Comparison of ENCODE assay signal across 8 cellular contexts in genomic region chr22:30424471-30425326, GRCh38. TPM values are rescaled to one million over a fixed set of nuclear protein-coding genes. Genes with fewer than 3 reads are reported as not detected.
DNase-seq lines count a peak whose midpoint lies in the region; ATAC-seq, FAIRE-seq and TF ChIP-seq lines count a peak whose summit lies in the region.

No MANE protein-coding gene starts in this region.

- H3K27me3 ChIP-seq in cardiac muscle cell (no peaks in the 10 kb centered on the region), SJCRH30 (no peaks in the 10 kb centered on the region), endothelial cell of umbilical vein (ENCODE audit: control insufficient read depth in 2 of 2, insufficient read depth in 2 of 2, low read length in 2 of 2) (no peaks in the 10 kb centered on the region)

- H3K9me3 ChIP-seq in cardiac muscle cell (ENCODE audit: low read depth) (no peaks in the 10 kb centered on the region), SJCRH30 (replicated peaks) (no peaks in the 10 kb centered on the region), endothelial cell of umbilical vein (replicated peaks; ENCODE audit: control insufficient read depth, insufficient read depth, low read length) (no peaks in the 10 kb centered on the region)

- peak overlapping the region; percentile 58 for H3K4me3 ChIP-seq in cardiac muscle cell
- H3K4me3 ChIP-seq in SJCRH30 = peak overlapping the region; percentile 70
- peak overlapping the region; percentile 2 to 37 (median 28) for H3K4me3 ChIP-seq in endothelial cell of umbilical vein (replicated peaks in 1 of 3; ENCODE audit: insufficient read depth in 1 of 3, low read depth in 1 of 3, low read length in 3 of 3)

- H3K36me3 ChIP-seq in cardiac muscle cell = peaks cover 4% of the 10 kb centered on the region
- H3K36me3 ChIP-seq in SJCRH30 = no peaks in the 10 kb centered on the region
- peaks cover 0 to 7% of the 10 kb centered on the region in 2 experiments for H3K36me3 ChIP-seq in endothelial cell of umbilical vein (ENCODE audit: control insufficient read depth in 2 of 2, extremely low read depth in 1 of 2, insufficient read depth in 2 of 2, low read length in 2 of 2)

- TF ChIP-seq CTCF in cardiac muscle cell (IDR thresholded peaks at IDR 0.05; ENCODE audit: low read depth, low read length) (no peak), endothelial cell of umbilical vein (IDR thresholded peaks at IDR 0.05; ENCODE audit: extremely low read depth in 1 of 2, insufficient read depth in 1 of 2, low read depth in 1 of 2, low read length in 2 of 2) (peak in 1 of 2 donors; percentile 5), neural crest cell (conservative IDR thresholded peaks at IDR 0.05) (no peak)

- ATAC-seq in Right ventricle myocardium superior (ENCODE audit: poor library complexity) = no peak
- ATAC-seq in GM18519 (IDR thresholded peaks at IDR 0.05; ENCODE audit: low FRiP score, unreplicated experiment) = no peak

- intact Hi-C loops in Right ventricle myocardium superior (cut with DNase I) = no loop called here
- intact Hi-C loops in endothelial cell of umbilical vein (cut with micrococcal nuclease) = loop anchor here (10.0 kb wide), 2 partner anchors 180 to 1040 kb away; partner anchors contain the start of genes AP1B1 and TCN2

- POLR2A ChIA-PET in endothelial cell of umbilical vein (lab: Charles Lee) = interaction anchor here (1.1 to 1.6 kb wide), 4 partner anchors 20 to 137 kb away, joined by 4 to 5 read pairs (median 4); partner anchors contain the start of gene SEC14L2

- H3K9me1 ChIP-seq in endothelial cell of umbilical vein (replicated peaks; ENCODE audit: control insufficient read depth, extremely low read depth, insufficient read depth, low read length) = no peaks in the 10 kb centered on the region

- CTCF ChIA-PET in endothelial cell of umbilical vein (lab: Charles Lee) = interaction anchor here (0.7 to 4.9 kb wide), 16 partner anchors 9 to 330 kb away, joined by 3 to 58 read pairs (median 8); partner anchors contain the start of genes RNF215 and SEC14L2

- H3K9ac ChIP-seq in endothelial cell of umbilical vein (replicated peaks; ENCODE audit: extremely low read depth, insufficient read depth, low read length) = peak overlapping the region; percentile 66

- H3K4me2 ChIP-seq in endothelial cell of umbilical vein (ENCODE audit: insufficient read depth, low read length) = peak overlapping the region; percentile 8

- no TSS peak for BruUV-seq in endothelial cell of umbilical vein (replicated peaks; lab: Mats Ljungman, UMichigan)

- peak in 1 of 2 donors; percentile 23 for DNase-seq in cardiac muscle cell (ENCODE audit: low read depth in 1 of 2, low spot score in 1 of 2)
- no peak for DNase-seq in Right ventricle myocardium superior
- peak in 1 of 2 experiments; percentile 14 for DNase-seq in SJCRH30
- no peak for DNase-seq in endothelial cell of umbilical vein (ENCODE audit: low read depth, low spot score)
- DNase-seq in neural crest cell (ENCODE audit: low read depth, low spot score) = peak; percentile 21
- DNase-seq in T1000 (lab: John Stamatoyannopoulos, UW) = no peak
- no peak for DNase-seq in frontal cortex (ENCODE audit: low spot score in 2 of 2)

- H2AFZ ChIP-seq in endothelial cell of umbilical vein (ENCODE audit: low read depth, low read length) = peak overlapping the region; percentile 12

- no peak overlapping the region for H3K27ac Mint-ChIP-seq in neural crest cell (ENCODE audit: unreplicated experiment)

- dilution Hi-C loops in endothelial cell of umbilical vein (cut with MboI; ENCODE audit: extremely low pct_ligation_motif_present, low sequenced_read_pairs) = no loop called here

- no peaks in the 10 kb centered on the region for H3K36me3 Mint-ChIP-seq in neural crest cell (ENCODE audit: low read depth)

- H3K4me1 Mint-ChIP-seq in neural crest cell = peaks cover 59% of the 10 kb centered on the region

- H3K27me3 Mint-ChIP-seq in neural crest cell (ENCODE audit: low read depth) = no peaks in the 10 kb centered on the region

- no peaks in the 10 kb centered on the region for H4K20me1 ChIP-seq in endothelial cell of umbilical vein (replicated peaks; ENCODE audit: control insufficient read depth, extremely low read depth, insufficient read depth, low read length)

- peak overlapping the region; percentile 97 for H3K4me3 Mint-ChIP-seq in neural crest cell

- peak overlapping the region; percentile 90 for H3K27ac ChIP-seq in cardiac muscle cell
- peak overlapping the region; percentile 4; the same call in 1 of the 2 replicates for H3K27ac ChIP-seq in SJCRH30
- H3K27ac ChIP-seq in endothelial cell of umbilical vein (ENCODE audit: insufficient read depth, low read depth, low read length) = peak overlapping the region; percentile 61

- peaks cover 2% of the 10 kb centered on the region for H3K79me2 ChIP-seq in endothelial cell of umbilical vein (ENCODE audit: control insufficient read depth, insufficient read depth, low read length)

- no peak for TF ChIP-seq POLR2A in endothelial cell of umbilical vein (IDR thresholded peaks at IDR 0.05; ENCODE audit: low read depth, low read length)

- H3K4me1 ChIP-seq in cardiac muscle cell (ENCODE audit: low read depth) (peaks cover 20% of the 10 kb centered on the region), SJCRH30 (peaks cover 22% of the 10 kb centered on the region; the same call in 1 of the 2 replicates), endothelial cell of umbilical vein (ENCODE audit: control insufficient read depth, extremely low read depth, insufficient read depth, low read length) (peaks cover 57% of the 10 kb centered on the region)

- FAIRE-seq in endothelial cell of umbilical vein (lab: Jason Lieb, UNC) = peak; percentile 28
- no peak for FAIRE-seq in frontal cortex (lab: Jason Lieb, UNC)

- no peaks in the 10 kb centered on the region for H3K9me3 Mint-ChIP-seq in neural crest cell

TF ChIP-seq in endothelial cell of umbilical vein, 7 proteins besides CTCF, POLR2A, EP300 and RAD21 (continues in another document):
- no peak for TF ChIP-seq EZH2 (IDR thresholded peaks at IDR 0.05; ENCODE audit: borderline replicate concordance, low read depth, low read length, severe bottlenecking)

RNA-seq across cellular contexts. Expression of gene MTFP1, which starts 0.9 kb away (rescaled TPM):
- total RNA-seq in cardiac muscle cell (39.3 and 73.4 TPM in 2 replicates), Right ventricle myocardium superior (15.1 TPM), endothelial cell of umbilical vein (30.3 and 33.9 TPM in 2 replicates), neural crest cell (37.4 and 38.9 TPM in 2 replicates), frontal cortex (0.41 TPM)
- polyA plus RNA-seq in cardiac muscle cell (64.8 and 100.0 TPM in 2 replicates), endothelial cell of umbilical vein (41.9 and 55.4 TPM in 2 replicates)
- total RNA-seq in SJCRH30 (2014; rRNA removed; shearing (Covaris generic)) = 19.6 and 25.5 TPM in 2 replicates
- polyA plus RNA-seq in endothelial cell of umbilical vein (2011; cell fraction: cytosol; rRNA removed) = 30.6 and 32.7 TPM in 2 replicates
- 20.6 and 21.5 TPM in 2 replicates for polyA plus RNA-seq in endothelial cell of umbilical vein (2011; cell fraction: nucleus; rRNA removed)
- 19.4 and 24.2 TPM in 2 replicates for polyA plus RNA-seq in endothelial cell of umbilical vein (2012)
- polyA minus RNA-seq in endothelial cell of umbilical vein = 10.8 and 20.8 TPM in 2 replicates
- 35.0 TPM for polyA minus RNA-seq in endothelial cell of umbilical vein (2011; cell fraction: cytosol; rRNA and poly(A)+ RNA removed)
- 18.0 and 18.9 TPM in 2 replicates for polyA minus RNA-seq in endothelial cell of umbilical vein (2011; cell fraction: nucleus; rRNA and poly(A)+ RNA removed)

RNA-seq across cellular contexts. Expression of gene SEC14L2, which starts 27.9 kb away (rescaled TPM):
- total RNA-seq in cardiac muscle cell (2.2 and 2.9 TPM in 2 replicates), Right ventricle myocardium superior (1.5 TPM), endothelial cell of umbilical vein (22.7 and 28.8 TPM in 2 replicates), neural crest cell (10.8 and 11.6 TPM in 2 replicates), frontal cortex (6.5 TPM)
- polyA plus RNA-seq in cardiac muscle cell (11.2 and 13.9 TPM in 2 replicates), endothelial cell of umbilical vein (22.5 and 24.0 TPM in 2 replicates)
- total RNA-seq in SJCRH30 (2014; rRNA removed; shearing (Covaris generic)) = 1.4 and 3.4 TPM in 2 replicates
- polyA plus RNA-seq in endothelial cell of umbilical vein (2011; cell fraction: cytosol; rRNA removed) = 32.7 and 34.4 TPM in 2 replicates
- polyA plus RNA-seq in endothelial cell of umbilical vein (2011; cell fraction: nucleus; rRNA removed) = 45.3 and 46.8 TPM in 2 replicates
- polyA plus RNA-seq in endothelial cell of umbilical vein (2012) = 22.1 and 26.8 TPM in 2 replicates
- 38.3 and 59.6 TPM in 2 replicates for polyA minus RNA-seq in endothelial cell of umbilical vein
- polyA minus RNA-seq in endothelial cell of umbilical vein (2011; cell fraction: cytosol; rRNA and poly(A)+ RNA removed) = 2.0 TPM
- 25.6 and 26.1 TPM in 2 replicates for polyA minus RNA-seq in endothelial cell of umbilical vein (2011; cell fraction: nucleus; rRNA and poly(A)+ RNA removed)

RNA-seq across cellular contexts. Expression of gene RNF215, which starts 37.5 kb away (rescaled TPM):
- 30.4 and 39.8 TPM in 2 replicates for total RNA-seq in cardiac muscle cell
- polyA plus RNA-seq in cardiac muscle cell = 9.5 and 13.1 TPM in 2 replicates
- total RNA-seq in Right ventricle myocardium superior = 4.3 TPM
- total RNA-seq in SJCRH30 (2014; rRNA removed; shearing (Covaris generic)) = 4.1 and 7.3 TPM in 2 replicates
- total RNA-seq in endothelial cell of umbilical vein = 24.4 and 26.9 TPM in 2 replicates
- polyA plus RNA-seq in endothelial cell of umbilical vein = 16.7 and 21.7 TPM in 2 replicates
- polyA plus RNA-seq in endothelial cell of umbilical vein (2011; cell fraction: cytosol; rRNA removed) = 7.9 and 11.9 TPM in 2 replicates
- 54.6 and 61.2 TPM in 2 replicates for polyA plus RNA-seq in endothelial cell of umbilical vein (2011; cell fraction: nucleus; rRNA removed)
- polyA plus RNA-seq in endothelial cell of umbilical vein (2012) = 14.1 and 23.1 TPM in 2 replicates
- polyA minus RNA-seq in endothelial cell of umbilical vein = 16.5 and 20.9 TPM in 2 replicates
- 3.4 TPM for polyA minus RNA-seq in endothelial cell of umbilical vein (2011; cell fraction: cytosol; rRNA and poly(A)+ RNA removed)
- polyA minus RNA-seq in endothelial cell of umbilical vein (2011; cell fraction: nucleus; rRNA and poly(A)+ RNA removed) = 14.1 and 18.8 TPM in 2 replicates
- 27.4 and 29.2 TPM in 2 replicates for total RNA-seq in neural crest cell
- total RNA-seq in frontal cortex = 22.4 TPM

RNA-seq across cellular contexts. Expression of gene SEC14L3, which starts 47.1 kb away (rescaled TPM):
- total RNA-seq in cardiac muscle cell (not detected in 2 replicates), Right ventricle myocardium superior (not detected), endothelial cell of umbilical vein (not detected in 2 replicates), neural crest cell (not detected in 2 replicates), frontal cortex (not detected)
- polyA plus RNA-seq in cardiac muscle cell (not detected in 2 replicates), endothelial cell of umbilical vein (not detected in 2 replicates)
- not detected in 2 replicates for total RNA-seq in SJCRH30 (2014; rRNA removed; shearing (Covaris generic))
- polyA plus RNA-seq in endothelial cell of umbilical vein (2011; cell fraction: cytosol; rRNA removed) = not detected in 2 replicates
- not detected in 2 replicates for polyA plus RNA-seq in endothelial cell of umbilical vein (2011; cell fraction: nucleus; rRNA removed)
- not detected in 2 replicates for polyA plus RNA-seq in endothelial cell of umbilical vein (2012)
- polyA minus RNA-seq in endothelial cell of umbilical vein = not detected in 2 replicates
- polyA minus RNA-seq in endothelial cell of umbilical vein (2011; cell fraction: cytosol; rRNA and poly(A)+ RNA removed) = not detected
- not detected in 2 replicates for polyA minus RNA-seq in endothelial cell of umbilical vein (2011; cell fraction: nucleus; rRNA and poly(A)+ RNA removed)

Comparison
In these comparisons a context has a peak if more than half of its experiments do, and no peak if none do; other contexts are left out.
1. H3K27ac ChIP-seq: peak in every context shown above with its lines; median percentile 90 in cardiac muscle cell; 61 in endothelial cell of umbilical vein; 4 in SJCRH30.
2. RNA of gene MTFP1, which starts 0.9 kb away (total RNA-seq): 39.3 to 73.4 TPM in cardiac muscle cell, 37.4 to 38.9 TPM in neural crest cell, 30.3 to 33.9 TPM in endothelial cell of umbilical vein, 19.6 to 25.5 TPM in SJCRH30 and 15.1 TPM in Right ventricle myocardium superior (single experiment); 0.41 TPM in frontal cortex (single experiment); every median in the first group is over 10 times any median in the second.
3. Peak in every context shown above with its lines, with median percentiles within 50 percentile points of each other: H3K4me3 ChIP-seq.